Comparison of ENCODE assay signal across 27 cellular contexts in the genomic region with DNA sequence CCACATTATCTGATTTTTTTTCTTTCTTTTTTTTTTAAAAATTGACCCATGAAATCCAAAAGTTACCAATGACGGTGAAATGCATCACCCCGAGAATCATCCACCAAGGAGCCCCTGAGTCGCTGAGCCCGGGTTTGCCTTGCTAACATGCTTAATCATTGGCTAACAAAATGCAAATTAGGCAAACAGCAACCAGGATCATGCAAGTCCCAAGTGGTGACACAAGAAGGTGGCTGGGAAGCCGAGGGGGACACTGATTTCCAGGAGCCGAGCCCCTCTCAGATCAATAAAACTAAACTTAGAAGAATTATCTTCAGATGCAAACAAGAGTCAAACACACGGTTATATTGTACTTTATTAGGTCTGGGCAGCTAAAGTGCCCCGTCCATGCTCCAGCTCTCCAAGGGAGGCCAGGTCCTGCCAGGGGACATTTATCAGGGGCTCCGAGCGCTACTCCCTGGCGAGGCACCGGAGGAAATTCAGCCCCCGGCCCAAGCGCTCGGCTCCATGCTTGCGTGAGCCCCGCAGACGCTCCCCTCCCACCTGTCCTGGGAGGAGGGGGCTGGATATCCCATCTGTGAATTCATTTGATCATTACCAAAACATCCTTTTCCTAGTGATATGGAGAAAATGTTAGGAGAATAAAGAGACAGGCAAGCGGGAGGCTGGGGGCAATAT.
"Had no signal": no experiment of that assay in that cellular context is flagged by ENCODE, and none has a peak within 500 bp of the region (broad histone marks: within the 10 kb centered on the region; RNA-seq: fewer than 3 reads in every experiment).

No MANE protein-coding gene starts in this region.

- H3K4me1 ChIP-seq: neural progenitor cell, pancreas, prostate gland, right atrium auricular region, right lobe of liver, sigmoid colon, stomach, thyroid gland, tibial nerve, upper lobe of left lung, vagina had no signal

- H3K36me3 ChIP-seq: neural progenitor cell, pancreas, prostate gland, right atrium auricular region, right lobe of liver, sigmoid colon, stomach, thoracic aorta, thyroid gland, tibial nerve, upper lobe of left lung, vagina had no signal

- H3K9me3 ChIP-seq: pancreas, prostate gland, right atrium auricular region, right lobe of liver, sigmoid colon, stomach, thoracic aorta, thyroid gland, tibial nerve, upper lobe of left lung, vagina had no signal

- DNase-seq: naive thymus-derived CD4-positive, alpha-beta T cell; natural killer cell; occipital lobe; retina; right lobe of liver; sigmoid colon; small intestine; stimulated activated CD4-positive, alpha-beta T cell treated with anti-CD3 and anti-CD28 coated beads, Interleukin-15, amount 100 ng/mL, for 24 hours; stimulated activated CD4-positive, alpha-beta T cell treated with anti-CD3 and anti-CD28 coated beads, Interleukin-2, amount 100 ng/mL, for 24 hours; stimulated activated CD4-positive, alpha-beta T cell treated with anti-CD3 and anti-CD28 coated beads, Interleukin-2, amount 100 ng/mL, for 48 hours; stimulated activated CD4-positive, alpha-beta T cell treated with anti-CD3 and anti-CD28 coated beads, Interleukin-4, amount 100 ng/mL, for 24 hours; stimulated activated naive B cell treated with anti-CD40 and anti-IgM and Interleukin-4, amounts not matched to agents 10 μg/mL and 1 μg/mL and 100 μg/mL, for 72 hours; stimulated activated naive CD4-positive, alpha-beta T cell treated with Interleukin-2 at 50 U/mL for 16 hours; stomach; thyroid gland; trophoblast cell had no signal

- H3K9me3 Mint-ChIP-seq: naive thymus-derived CD4-positive, alpha-beta T cell; natural killer cell; nephron; neural progenitor cell; stimulated activated effector memory CD8-positive, alpha-beta T cell treated with anti-CD3 and anti-CD28 coated beads, Interleukin-12 subunit alpha, Interleukin-12 subunit beta, amount 100 ng/mL, for 72 hours; stimulated activated naive B cell treated with anti-CD40 and anti-IgM and Interleukin-4, amounts not matched to agents 10 μg/mL and 1 μg/mL and 100 μg/mL, for 72 hours; stimulated activated naive CD8-positive, alpha-beta T cell treated with anti-CD3 and anti-CD28 coated beads, Interleukin-15, Interleukin-2, amounts not matched to agents 100 ng/mL and 50 ng/mL, for 24 hours had no signal

- H3K4me2 ChIP-seq: neural progenitor cell had no signal

- H3K27me3 Mint-ChIP-seq: stimulated activated naive CD8-positive, alpha-beta T cell treated with anti-CD3 and anti-CD28 coated beads, Interleukin-15, Interleukin-2, amounts not matched to agents 100 ng/mL and 50 ng/mL, for 24 hours had no signal

- H3K4me3 Mint-ChIP-seq: naive thymus-derived CD4-positive, alpha-beta T cell; natural killer cell; nephron; neural progenitor cell; stimulated activated effector memory CD8-positive, alpha-beta T cell treated with anti-CD3 and anti-CD28 coated beads, Interleukin-12 subunit alpha, Interleukin-12 subunit beta, amount 100 ng/mL, for 72 hours; stimulated activated naive B cell treated with anti-CD40 and anti-IgM and Interleukin-4, amounts not matched to agents 10 μg/mL and 1 μg/mL and 100 μg/mL, for 72 hours; stimulated activated naive CD8-positive, alpha-beta T cell treated with anti-CD3 and anti-CD28 coated beads, Interleukin-15, Interleukin-2, amounts not matched to agents 100 ng/mL and 50 ng/mL, for 24 hours had no signal

- H3K27me3 ChIP-seq: neural progenitor cell, pancreas, right atrium auricular region, right lobe of liver, thyroid gland, vagina had no signal

- H3K36me3 Mint-ChIP-seq: naive thymus-derived CD4-positive, alpha-beta T cell; natural killer cell; neural progenitor cell; stimulated activated effector memory CD8-positive, alpha-beta T cell treated with anti-CD3 and anti-CD28 coated beads, Interleukin-12 subunit alpha, Interleukin-12 subunit beta, amount 100 ng/mL, for 72 hours; stimulated activated naive B cell treated with anti-CD40 and anti-IgM and Interleukin-4, amounts not matched to agents 10 μg/mL and 1 μg/mL and 100 μg/mL, for 72 hours had no signal

- H3K4me3 ChIP-seq: neural progenitor cell, pancreas, prostate gland, right atrium auricular region, right lobe of liver, sigmoid colon, stomach, thoracic aorta, thyroid gland, tibial nerve, upper lobe of left lung, vagina had no signal

- ATAC-seq: naive thymus-derived CD4-positive, alpha-beta T cell; natural killer cell; pancreas; right lobe of liver; stimulated activated effector memory CD8-positive, alpha-beta T cell treated with anti-CD3 and anti-CD28 coated beads, Interleukin-12 subunit alpha, Interleukin-12 subunit beta, amount 100 ng/mL, for 72 hours; stimulated activated naive B cell treated with anti-CD40 and anti-IgM and Interleukin-4, amounts not matched to agents 10 μg/mL and 1 μg/mL and 100 μg/mL, for 72 hours had no signal

- H2AFZ ChIP-seq: neural progenitor cell had no signal

- H3K27ac ChIP-seq: neural progenitor cell, pancreas, prostate gland, right atrium auricular region, right lobe of liver, sigmoid colon, stomach, thoracic aorta, thyroid gland, tibial nerve, upper lobe of left lung, vagina had no signal

- H3K4me1 Mint-ChIP-seq: naive thymus-derived CD4-positive, alpha-beta T cell; natural killer cell; nephron; stimulated activated effector memory CD8-positive, alpha-beta T cell treated with anti-CD3 and anti-CD28 coated beads, Interleukin-12 subunit alpha, Interleukin-12 subunit beta, amount 100 ng/mL, for 72 hours had no signal

- H3K27ac Mint-ChIP-seq: naive thymus-derived CD4-positive, alpha-beta T cell; natural killer cell; nephron; neural progenitor cell; stimulated activated effector memory CD8-positive, alpha-beta T cell treated with anti-CD3 and anti-CD28 coated beads, Interleukin-12 subunit alpha, Interleukin-12 subunit beta, amount 100 ng/mL, for 72 hours; stimulated activated naive B cell treated with anti-CD40 and anti-IgM and Interleukin-4, amounts not matched to agents 10 μg/mL and 1 μg/mL and 100 μg/mL, for 72 hours; stimulated activated naive CD8-positive, alpha-beta T cell treated with anti-CD3 and anti-CD28 coated beads, Interleukin-15, Interleukin-2, amounts not matched to agents 100 ng/mL and 50 ng/mL, for 24 hours had no signal
